Comparison of ENCODE assay signal across 15 cellular contexts in the genomic region with DNA sequence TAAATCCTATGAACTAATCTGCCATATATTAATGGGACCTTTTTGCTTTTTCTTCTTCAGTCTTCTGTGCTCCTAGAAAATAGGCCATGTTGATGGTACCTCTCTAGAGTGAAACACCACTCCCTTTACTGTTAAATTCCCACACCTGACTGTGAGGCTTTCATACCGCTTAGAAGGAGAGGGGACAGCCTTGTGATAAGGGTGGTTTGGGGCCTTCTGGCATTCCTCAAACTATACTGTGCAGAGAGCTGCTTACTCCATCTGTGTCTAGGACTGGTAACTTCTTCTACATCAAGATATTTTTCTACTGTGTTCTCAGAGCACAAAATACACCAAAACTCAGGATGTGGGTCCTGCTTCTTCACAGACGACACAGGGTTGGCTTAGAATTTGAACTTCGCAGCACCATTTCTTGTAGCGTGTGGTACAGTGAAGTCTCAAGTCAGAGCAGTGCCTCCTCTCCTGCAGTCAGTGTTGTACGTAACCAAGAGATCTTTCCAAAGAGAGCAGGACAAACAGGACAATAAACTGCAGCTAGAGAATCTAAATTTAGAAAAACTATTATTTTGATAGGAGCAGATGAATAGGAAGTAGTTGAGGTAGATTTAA. TPM values are rescaled to one million over a fixed set of nuclear protein-coding genes. Genes with fewer than 3 reads are reported as not detected.
DNase-seq lines count a peak whose midpoint lies in the region; ATAC-seq and TF ChIP-seq lines count a peak whose summit lies in the region.
"Had no signal": no experiment of that assay in that cellular context is flagged by ENCODE, and none has a peak within 500 bp of the region (broad histone marks: within the 10 kb centered on the region; RNA-seq: fewer than 3 reads in every experiment).

No MANE protein-coding gene starts in this region.

- no peaks in the 10 kb centered on the region for H3K27me3 ChIP-seq in cardiac muscle cell
- no peaks in the 10 kb centered on the region for H3K27me3 ChIP-seq in heart left ventricle
- H3K27me3 ChIP-seq: dorsolateral prefrontal cortex, ovary, vagina had no signal

- H3K36me3 ChIP-seq in cardiac muscle cell (no peaks in the 10 kb centered on the region), heart left ventricle (peaks cover 0 to 6% (median 0%) of the 10 kb centered on the region in 9 donors)
- H3K36me3 ChIP-seq: ovary had no signal

- TF ChIP-seq POLR2A in heart left ventricle (IDR thresholded peaks at IDR 0.05), result no peak

- DNase-seq in cardiac muscle cell (ENCODE audit: low read depth in 1 of 2, low spot score in 1 of 2) (peak in 1 of 2 donors; percentile 63), left cardiac atrium (no peak), heart left ventricle (no peak), NOMO-1 treated with dmso at 0.1 percent for 144 hours (lab: John Stamatoyannopoulos, UW; ENCODE audit: unreplicated experiment) (no peak), caudate nucleus (lab: John Stamatoyannopoulos, UW) (no peak)
- DNase-seq: dorsolateral prefrontal cortex, KG1, NCI-H1048, NCI-H510A, ovary had no signal

- H3K4me3 ChIP-seq in cardiac muscle cell (no peak overlapping the region), heart left ventricle (no peak overlapping the region)
- H3K4me3 ChIP-seq: dorsolateral prefrontal cortex, lung, ovary, vagina had no signal

- H3K27ac ChIP-seq in cardiac muscle cell (peak overlapping the region; percentile 81), VCaP (peak overlapping the region; percentile 91), heart left ventricle (peak overlapping the region in 1 of 12 donors; percentile 5), caudate nucleus (ENCODE audit: low read depth, low read length) (no peak overlapping the region)
- H3K27ac ChIP-seq: ovary, vagina had no signal

- 48 to 74% (median 71%) methylated on average over 5 of the region's 5 CpGs for WGBS in heart left ventricle, 4 donors

- H3K9me3 ChIP-seq in cardiac muscle cell (ENCODE audit: low read depth), result no peaks in the 10 kb centered on the region
- H3K9me3 ChIP-seq in heart left ventricle, result no peaks in the 10 kb centered on the region
- H3K9me3 ChIP-seq: ovary, vagina had no signal

- intact Hi-C loops in left cardiac atrium (cut with DNase I) (no loop called here), heart left ventricle (cut with DNase I) (loop anchor here in 2 of 10 donors (5.0 kb wide), 2 partner anchors 32 to 42 kb away; a partner anchor contains a TSS)

- TF ChIP-seq CTCF in cardiac muscle cell (IDR thresholded peaks at IDR 0.05; ENCODE audit: low read depth, low read length) (no peak), VCaP (conservative IDR thresholded peaks at IDR 0.05) (no peak), heart left ventricle (IDR thresholded peaks at IDR 0.05) (no peak)

- ATAC-seq in left cardiac atrium (no peak), heart left ventricle (peak; percentile 57 to 68 (median 68)), GM21529 (IDR thresholded peaks at IDR 0.05; ENCODE audit: unreplicated experiment) (no peak)

- H3K4me1 ChIP-seq in cardiac muscle cell (ENCODE audit: low read depth), result peaks cover 69% of the 10 kb centered on the region
- peaks cover 0 to 56% (median 24%) of the 10 kb centered on the region in 12 donors for H3K4me1 ChIP-seq in heart left ventricle

RNA-seq across cellular contexts. Expression of a gene that starts 43.8 kb away (rescaled TPM):
- total RNA-seq in cardiac muscle cell (12.5 and 13.8 TPM in 2 replicates), left cardiac atrium (10 to 100 TPM; 15.1 to 16.4 TPM), heart left ventricle (10 to 100 TPM; 11.2 to 21.0 (median 14.6) TPM)
- polyA plus RNA-seq in cardiac muscle cell (10.6 and 12.3 TPM in 2 replicates), heart left ventricle (10 to 100 TPM in 1 of 2 donors, 1 to 10 TPM in 1; 5.8 to 11.8 TPM)

RNA-seq across cellular contexts. Expression of a gene that starts 53.9 kb away (rescaled TPM):
- 1.8 and 2.1 TPM in 2 replicates for total RNA-seq in cardiac muscle cell
- 3.3 and 4.9 TPM in 2 replicates for polyA plus RNA-seq in cardiac muscle cell
- total RNA-seq in left cardiac atrium, result under 1 TPM; 0.65 to 0.71 TPM
- 1 to 10 TPM in 2 of 9 donors, under 1 TPM in 6, not detected in 1; 0.28 to 2.0 (median 0.69) TPM for total RNA-seq in heart left ventricle
- 1 to 10 TPM in 1 of 2 donors, under 1 TPM in 1; 0.24 to 1.4 TPM for polyA plus RNA-seq in heart left ventricle
- total RNA-seq: subcutaneous adipose tissue, vagina had no signal

Comparison
In these comparisons a context has a peak if more than half of its experiments do, and no peak if none do; other contexts are left out.
1. ATAC-seq: peak in heart left ventricle (4 of 4); none in left cardiac atrium (0 of 2) and GM21529 (single experiment).